Comparison of ENCODE assay signal across 25 cellular contexts in genomic region chr5:130066644-130067043, GRCh38.
DNase-seq lines count a peak whose midpoint lies in the region; ATAC-seq and TF ChIP-seq lines count a peak whose summit lies in the region.
"Had no signal": no experiment of that assay in that cellular context is flagged by ENCODE, and none has a peak within 500 bp of the region (broad histone marks: within the 10 kb centered on the region; RNA-seq: fewer than 3 reads in every experiment).

No MANE protein-coding gene starts in this region.

- H3K36me3 ChIP-seq in lower lobe of right lung (no peaks in the 10 kb centered on the region), upper lobe of right lung (no peaks in the 10 kb centered on the region), testis (ENCODE audit: low read depth, missing control alignments) (no peaks in the 10 kb centered on the region), gastrocnemius medialis (no peaks in the 10 kb centered on the region)
- H3K36me3 ChIP-seq: stomach, uterus had no signal

- H3K27ac ChIP-seq in lower lobe of right lung: no peak overlapping the region
- peak overlapping the region; percentile 42 for H3K27ac ChIP-seq in upper lobe of right lung
- no peak overlapping the region for H3K27ac ChIP-seq in testis
- no peak overlapping the region for H3K27ac ChIP-seq in gastrocnemius medialis
- H3K27ac ChIP-seq: epithelial cell of prostate, stomach, uterus had no signal

- TF ChIP-seq CTCF in lower lobe of right lung (IDR thresholded peaks at IDR 0.05) (no peak), upper lobe of right lung (IDR thresholded peaks at IDR 0.05) (no peak), testis (IDR thresholded peaks at IDR 0.05) (no peak), gastrocnemius medialis (IDR thresholded peaks at IDR 0.05 in 4 of 5, conservative IDR thresholded peaks at IDR 0.05 in 1 of 5) (no peak)

- ATAC-seq in Right ventricle myocardium inferior (no peak), lower lobe of right lung (peak; percentile 36 to 58), upper lobe of right lung (no peak), gastrocnemius medialis (no peak)
- ATAC-seq: T-cell had no signal

- H3K4me3 ChIP-seq in lower lobe of right lung: no peak overlapping the region
- H3K4me3 ChIP-seq in upper lobe of right lung: no peak overlapping the region
- no peak overlapping the region for H3K4me3 ChIP-seq in testis
- H3K4me3 ChIP-seq in gastrocnemius medialis: no peak overlapping the region
- H3K4me3 ChIP-seq: dorsolateral prefrontal cortex, stomach, uterus had no signal

- H3K27me3 ChIP-seq in lower lobe of right lung (ENCODE audit: low read depth) (no peaks in the 10 kb centered on the region), upper lobe of right lung (no peaks in the 10 kb centered on the region), testis (no peaks in the 10 kb centered on the region), gastrocnemius medialis (no peaks in the 10 kb centered on the region)
- H3K27me3 ChIP-seq: dorsolateral prefrontal cortex, stomach, uterus had no signal

- TF ChIP-seq POLR2A in testis (IDR thresholded peaks at IDR 0.05) (no peak), gastrocnemius medialis (IDR thresholded peaks at IDR 0.05) (no peak)

- 83 to 86% methylated on average over 3 of the region's 3 CpGs for WGBS in testis, 2 donors

- intact Hi-C loops in Right ventricle myocardium inferior (cut with DNase I) (no loop called here), cardiac septum (cut with DNase I) (no loop called here), lower lobe of right lung (cut with DNase I) (no loop called here), upper lobe of right lung (cut with DNase I) (no loop called here), testis (cut with DNase I; ENCODE audit: low total_unique reads) (no loop called here), gastrocnemius medialis (cut with DNase I; ENCODE audit: low total_unique reads) (no loop called here)

- H3K4me1 ChIP-seq in lower lobe of right lung: no peaks in the 10 kb centered on the region
- H3K4me1 ChIP-seq in upper lobe of right lung: no peaks in the 10 kb centered on the region
- H3K4me1 ChIP-seq in testis: no peaks in the 10 kb centered on the region
- H3K4me1 ChIP-seq in gastrocnemius medialis: no peaks in the 10 kb centered on the region
- H3K4me1 ChIP-seq: uterus had no signal

- in situ Hi-C loops in gastrocnemius medialis (cut with MboI; ENCODE audit: low sequenced_read_pairs in 4 of 4): no loop called here

- peak; percentile 57 for DNase-seq in Right ventricle myocardium inferior (ENCODE audit: missing footprints)
- DNase-seq in cardiac septum (ENCODE audit: low spot score): no peak
- DNase-seq in fibroblast of gingiva (ENCODE audit: low read depth): peak; percentile 39
- no peak for DNase-seq in lower lobe of right lung
- no peak for DNase-seq in upper lobe of right lung
- DNase-seq in testis: no peak
- DNase-seq in activated CD8-positive, alpha-beta memory T cell treated with anti-CD3 and anti-CD28 coated beads, Interleukin-2, amount 50 U/mL, for 4 hours: no peak
- no peak for DNase-seq in gastrocnemius medialis
- DNase-seq: 8988T; activated CD4-positive, alpha-beta T cell treated with anti-CD3 and anti-CD28 coated beads, Interleukin-2, amount 50 U/mL, for 1 hour; activated gamma-delta T cell treated with Interleukin-2 at 50 U/mL for 16 hours; anterior cingulate cortex; C1 segment of cervical spinal cord; GDM1; glutamatergic neuron; NCI-H1436; NCI-H2171; NCI-H69; OCI-M1; SIG-M5; stomach; T-cell; uterus had no signal

- H3K9me3 ChIP-seq in lower lobe of right lung (no peaks in the 10 kb centered on the region), upper lobe of right lung (no peaks in the 10 kb centered on the region), testis (no peaks in the 10 kb centered on the region), gastrocnemius medialis (no peaks in the 10 kb centered on the region)
- H3K9me3 ChIP-seq: stomach, uterus had no signal

Comparison
In these comparisons a context has a peak if more than half of its experiments do, and no peak if none do; other contexts are left out.
1. DNase-seq: peak in Right ventricle myocardium inferior (single experiment) and fibroblast of gingiva (single experiment); none in cardiac septum (single experiment), lower lobe of right lung (single experiment), upper lobe of right lung (single experiment), testis (single experiment), activated CD8-positive, alpha-beta memory T cell treated with anti-CD3 and anti-CD28 coated beads, Interleukin-2, amount 50 U/mL, for 4 hours (single experiment) and gastrocnemius medialis (0 of 2).
2. ATAC-seq: peak in lower lobe of right lung (2 of 2); none in Right ventricle myocardium inferior (single experiment), upper lobe of right lung (single experiment) and gastrocnemius medialis (0 of 2).